ENCODE assay signal across 21 cellular contexts in the genomic region with DNA sequence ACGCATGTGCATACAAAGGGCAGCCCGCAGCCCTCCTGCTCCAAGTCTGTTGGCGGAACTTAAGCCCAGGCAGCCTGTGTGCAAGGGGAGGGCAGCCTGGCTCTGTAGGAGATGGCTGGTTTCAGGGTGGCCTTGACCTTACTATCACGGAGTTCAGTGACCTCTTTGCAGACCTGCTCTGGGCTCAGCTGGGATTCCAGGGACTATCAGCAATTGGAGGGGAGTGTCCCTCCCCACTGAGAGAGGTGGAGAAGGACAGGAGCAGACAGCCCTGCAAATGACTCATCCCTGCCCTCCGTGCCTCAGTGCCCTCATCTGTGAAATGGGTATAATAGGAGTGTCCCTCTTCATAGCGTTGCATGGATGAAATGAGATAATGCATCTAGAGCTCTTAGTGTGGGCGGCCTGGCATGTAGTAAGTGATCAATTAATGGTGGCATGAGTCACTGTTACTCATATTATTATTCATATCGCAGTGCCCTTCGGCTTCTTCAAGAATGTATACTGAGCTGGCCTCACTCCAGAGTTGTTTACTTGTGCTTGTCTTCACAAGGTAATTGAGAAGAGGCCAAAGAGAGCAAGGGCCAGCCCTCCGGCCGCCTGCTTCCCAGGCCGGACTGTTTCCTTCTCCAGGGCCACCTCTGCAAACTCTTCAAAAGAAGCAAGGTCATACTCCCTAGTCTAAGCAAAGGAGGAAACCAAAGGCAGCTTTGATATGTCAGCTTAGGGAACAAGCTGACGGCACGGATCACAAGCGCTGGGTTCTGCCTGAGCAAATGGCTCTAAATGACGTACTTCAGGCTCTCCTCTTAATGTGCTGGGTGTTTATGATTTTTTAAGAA.
DNase-seq lines count a peak whose midpoint lies in the region; ATAC-seq, FAIRE-seq and TF ChIP-seq lines count a peak whose summit lies in the region.
"Had no signal": no experiment of that assay in that cellular context is flagged by ENCODE, and none has a peak within 500 bp of the region (broad histone marks: within the 10 kb centered on the region; RNA-seq: fewer than 3 reads in every experiment).

No MANE protein-coding gene starts in this region.

- H3K36me3 ChIP-seq in small intestine (ENCODE audit: control insufficient read depth in 2 of 2, insufficient read depth in 2 of 2, low read length in 2 of 2) = no peaks in the 10 kb centered on the region
- H3K36me3 ChIP-seq: thyroid gland had no signal

- H3K9me3 Mint-ChIP-seq in activated T-cell treated with anti-CD3 and anti-CD28 coated beads, Interleukin-2, amount 50 U/mL, for 72 hours = no peaks in the 10 kb centered on the region
- H3K9me3 Mint-ChIP-seq: natural killer cell had no signal

- POLR2A ChIA-PET in RWPE1 (lab: Yijun Ruan, JAX; ENCODE audit: low non-redundant PET) = no interaction called here

- CTCF ChIA-PET in RWPE1 (lab: Yijun Ruan, JAX) = interaction anchor here (0.6 to 1.8 kb wide), 3 partner anchors 10 to 54 kb away, joined by 3 to 5 read pairs (median 3); no protein-coding TSS in a partner anchor

- no peak overlapping the region for H3K4me3 ChIP-seq in fibroblast of villous mesenchyme (ENCODE audit: low read depth, low read length)
- no peak overlapping the region for H3K4me3 ChIP-seq in small intestine (ENCODE audit: low read depth in 1 of 2, low read length in 2 of 2)
- H3K4me3 ChIP-seq: thyroid gland had no signal

- peaks cover 8% of the 10 kb centered on the region for H3K27me3 Mint-ChIP-seq in activated T-cell treated with anti-CD3 and anti-CD28 coated beads, Interleukin-2, amount 50 U/mL, for 72 hours (ENCODE audit: low read depth)

- H3K27ac ChIP-seq in RWPE1 (no peak overlapping the region), small intestine (ENCODE audit: low read depth in 1 of 2, low read length in 1 of 2) (no peak overlapping the region)
- H3K27ac ChIP-seq: 22Rv1, thyroid gland had no signal

- H3K27ac Mint-ChIP-seq in activated T-cell treated with anti-CD3 and anti-CD28 coated beads, Interleukin-2, amount 50 U/mL, for 72 hours = no peak overlapping the region
- H3K27ac Mint-ChIP-seq: activated CD4-positive, alpha-beta T cell treated with anti-CD3 and anti-CD28 coated beads for 36 hours; natural killer cell; progenitor cell of endocrine pancreas had no signal

- TF ChIP-seq CTCF in RWPE1 (conservative IDR thresholded peaks at IDR 0.05; ENCODE audit: low read depth) (no peak), fibroblast of villous mesenchyme (IDR thresholded peaks at IDR 0.05; ENCODE audit: insufficient read depth, low read depth, low read length) (no peak)

- H3K36me3 Mint-ChIP-seq in activated T-cell treated with anti-CD3 and anti-CD28 coated beads, Interleukin-2, amount 50 U/mL, for 72 hours (ENCODE audit: insufficient read depth in 2 of 2) = no peaks in the 10 kb centered on the region
- H3K36me3 Mint-ChIP-seq: natural killer cell had no signal

- no peak for FAIRE-seq in small intestine (lab: Jason Lieb, UNC)
- FAIRE-seq: GM12891, islet of Langerhans had no signal

- peaks cover 0 to 3% of the 10 kb centered on the region in 2 donors for H3K27me3 ChIP-seq in small intestine (ENCODE audit: control insufficient read depth in 2 of 2, insufficient read depth in 2 of 2, low read length in 2 of 2)
- H3K27me3 ChIP-seq: thyroid gland had no signal

- 75 to 80% (median 75%) methylated on average over 16 of the region's 16 CpGs for WGBS in small intestine, 3 donors

- DNase-seq in NCI-H1092 treated with DMSO at 0.1 percent for 48 hours (lab: John Stamatoyannopoulos, UW) (peak; percentile 44), NCI-H1092 (lab: John Stamatoyannopoulos, UW) (no peak), RWPE1 (ENCODE audit: low spot score) (peak; percentile 57), fibroblast of villous mesenchyme (ENCODE audit: low read depth) (peak; percentile 85), small intestine (peak; percentile 39), SIG-M5 treated with dmso at 0.1 percent for 504 hours (lab: John Stamatoyannopoulos, UW; ENCODE audit: unreplicated experiment) (no peak)
- DNase-seq in activated T-cell treated with anti-CD3 and anti-CD28 coated beads, Interleukin-2, amount 50 U/mL, for 72 hours = no peak
- DNase-seq: activated CD4-positive, alpha-beta T cell treated with anti-CD3 and anti-CD28 coated beads for 36 hours; aorta; mesendoderm; natural killer cell; NCI-H2029 treated with DMSO at 0.1 percent for 48 hours; NCI-H524; stimulated activated CD4-positive, alpha-beta T cell treated with anti-CD3 and anti-CD28 coated beads, Interleukin-12 subunit alpha, Interleukin-12 subunit beta, amount 100 ng/mL, for 4 hours; T1000; thyroid gland had no signal

- no peaks in the 10 kb centered on the region for H3K9me3 ChIP-seq in small intestine (ENCODE audit: control insufficient read depth, low read depth)
- H3K9me3 ChIP-seq: thyroid gland had no signal

- H3K4me3 Mint-ChIP-seq in activated T-cell treated with anti-CD3 and anti-CD28 coated beads, Interleukin-2, amount 50 U/mL, for 72 hours = no peak overlapping the region
- H3K4me3 Mint-ChIP-seq: activated CD4-positive, alpha-beta T cell treated with anti-CD3 and anti-CD28 coated beads for 36 hours; natural killer cell had no signal

- ATAC-seq in GM21390 (IDR thresholded peaks at IDR 0.05; ENCODE audit: unreplicated experiment) = no peak
- no peak for ATAC-seq in activated T-cell treated with anti-CD3 and anti-CD28 coated beads, Interleukin-2, amount 50 U/mL, for 72 hours (replicated peaks in 1 of 2)
- ATAC-seq: activated CD4-positive, alpha-beta T cell treated with anti-CD3 and anti-CD28 coated beads for 36 hours; natural killer cell had no signal

- no peaks in the 10 kb centered on the region for H3K4me1 Mint-ChIP-seq in activated T-cell treated with anti-CD3 and anti-CD28 coated beads, Interleukin-2, amount 50 U/mL, for 72 hours (ENCODE audit: low read depth)
- H3K4me1 Mint-ChIP-seq: activated CD4-positive, alpha-beta T cell treated with anti-CD3 and anti-CD28 coated beads for 36 hours had no signal

- H3K4me1 ChIP-seq in small intestine (ENCODE audit: control insufficient read depth in 2 of 2, insufficient read depth in 1 of 2, low read depth in 1 of 2, low read length in 1 of 2) = peaks cover 0 to 4% of the 10 kb centered on the region in 2 donors
- H3K4me1 ChIP-seq: thyroid gland had no signal

Comparison
In these comparisons a context has a peak if more than half of its experiments do, and no peak if none do; other contexts are left out.
1. DNase-seq: peak in NCI-H1092 treated with DMSO at 0.1 percent for 48 hours (single experiment), RWPE1 (single experiment), fibroblast of villous mesenchyme (single experiment) and small intestine (single experiment); none in NCI-H1092 (single experiment), SIG-M5 treated with dmso at 0.1 percent for 504 hours (single experiment) and activated T-cell treated with anti-CD3 and anti-CD28 coated beads, Interleukin-2, amount 50 U/mL, for 72 hours (0 of 2).